10 cellular contexts compared by ENCODE assay signal in the genomic region with DNA sequence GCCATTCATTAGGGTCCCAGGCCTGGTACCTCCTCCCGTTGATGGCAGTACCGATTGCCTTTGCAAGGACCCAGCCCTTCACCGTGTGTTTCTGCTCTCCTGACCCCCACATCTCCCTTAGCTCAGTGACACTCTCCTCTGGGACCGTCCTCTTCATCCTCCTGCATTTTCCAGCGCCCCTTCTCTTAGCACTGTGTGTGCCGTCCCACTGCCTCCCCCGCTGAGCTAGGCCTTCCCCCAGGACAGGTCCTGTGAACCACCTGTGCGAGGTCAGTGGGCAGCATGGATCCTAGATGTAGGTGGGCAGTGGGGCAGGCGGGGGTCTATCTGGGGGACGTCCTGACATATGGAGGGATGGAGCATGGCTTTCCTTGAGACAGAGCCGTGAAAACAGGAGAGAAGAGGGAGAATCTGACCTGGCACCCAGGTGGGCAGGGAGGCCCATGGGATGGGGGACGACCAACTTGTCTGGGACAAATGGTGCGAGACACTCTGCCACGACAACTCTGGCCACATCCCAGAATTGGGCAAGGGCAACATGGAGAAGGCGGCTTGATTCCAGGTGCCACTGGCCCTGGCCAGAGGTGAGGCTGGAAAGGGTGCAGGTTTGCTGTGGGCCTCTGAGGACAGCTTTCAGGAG.
A peak's percentile ranks its signal among the peaks of the same experiment; 100 is the strongest.
DNase-seq lines count a peak whose midpoint lies in the region; ATAC-seq, FAIRE-seq and TF ChIP-seq lines count a peak whose summit lies in the region.
"Had no signal": no experiment of that assay in that cellular context is flagged by ENCODE, and none has a peak within 500 bp of the region (broad histone marks: within the 10 kb centered on the region; RNA-seq: fewer than 3 reads in every experiment).

No MANE protein-coding gene starts in this region.

- H3K9ac ChIP-seq in HCT116 (ENCODE audit: low read length) = peak overlapping the region; percentile 71; the same call in 1 of the 2 replicates
- H3K9ac ChIP-seq in HepG2 (ENCODE audit: insufficient read depth, low read depth, low read length) = peak overlapping the region; percentile 62
- H3K9ac ChIP-seq in smooth muscle cell (ENCODE audit: low read depth) = peak overlapping the region; percentile 42

- RAD21 ChIA-PET in HCT116 (lab: Charles Lee; ENCODE audit: low non-redundant PET in 1 of 2, low total read pairs in 2 of 2, uncharacterized antibody in 2 of 2, unreplicated experiment in 2 of 2) = no interaction called here

- no peak for ATAC-seq in HCT116
- no peak for ATAC-seq in HepG2
- no peak for ATAC-seq in CD4-positive, alpha-beta T cell (ENCODE audit: poor library complexity)

- CTCF ChIA-PET in HCT116 (lab: Charles Lee) = no interaction called here
- CTCF ChIA-PET in HepG2 (lab: Yijun Ruan, JAX; ENCODE audit: low intra/inter-chr PET ratio, low total read pairs) = interaction anchor here (1.6 kb wide), 1 partner anchor 121 kb away, joined by 8 read pairs; no protein-coding TSS in a partner anchor
- CTCF ChIA-PET in GM10248 (lab: Yijun Ruan, JAX) = no interaction called here
- CTCF ChIA-PET in CD4-positive, alpha-beta T cell (lab: Charles Lee) = no interaction called here

- H4K20me1 ChIP-seq in HCT116 (ENCODE audit: insufficient read depth) (no peaks in the 10 kb centered on the region), HepG2 (ENCODE audit: insufficient read depth, low read length) (no peaks in the 10 kb centered on the region), smooth muscle cell (ENCODE audit: low read depth) (no peaks in the 10 kb centered on the region)

- H2AFZ ChIP-seq in HCT116 (ENCODE audit: low read depth, low read length, poor library complexity, severe bottlenecking) (peak overlapping the region; percentile 81), HepG2 (ENCODE audit: low read length) (no peak overlapping the region), smooth muscle cell (ENCODE audit: low read depth) (no peak overlapping the region)

- H3K27ac Mint-ChIP-seq in chondrocyte (ENCODE audit: unreplicated experiment) = peak overlapping the region; percentile 93
- no peak overlapping the region for H3K27ac Mint-ChIP-seq in CD4-positive, alpha-beta T cell

- FAIRE-seq in HepG2 (lab: Jason Lieb, UNC) = no peak

- POLR2A ChIA-PET in HCT116 (lab: Charles Lee) (interaction anchor here (1.1 kb wide), 1 partner anchor 13 kb away, joined by 3 read pairs; no protein-coding TSS in a partner anchor), HepG2 (lab: Yijun Ruan, JAX) (interaction anchor here (1.0 to 1.2 kb wide), 2 partner anchors 88 to 89 kb away, joined by 3 to 4 read pairs; partner anchors contain the start of gene KLF15), GM10248 (lab: Yijun Ruan, JAX) (no interaction called here)
- POLR2A ChIA-PET in CD4-positive, alpha-beta T cell (lab: Charles Lee) = no interaction called here

- TF ChIP-seq EP300 in HepG2 (IDR thresholded peaks at IDR 0.05; ENCODE audit: low read depth in 2 of 2, low read length in 2 of 2) (no peak), HepG2 (CRISPR knock-in tag; IDR thresholded peaks at IDR 0.05; ENCODE audit: borderline replicate concordance) (no peak)

- DNase-seq in HCT116 (ENCODE audit: low read depth, low spot score) = no peak
- no peak for DNase-seq in chondrocyte (ENCODE audit: low spot score)
- no peak for DNase-seq in HepG2 (ENCODE audit: low spot score)
- DNase-seq in smooth muscle cell (lab: John Stamatoyannopoulos, UW; ENCODE audit: unreplicated experiment) = no peak
- no peak for DNase-seq in GM10248 (ENCODE audit: extremely low spot score)
- no peak for DNase-seq in HK-2 (ENCODE audit: unreplicated experiment)
- DNase-seq in NCI-H2081 treated with DMSO at 0.1 percent for 48 hours (lab: John Stamatoyannopoulos, UW) = no peak
- DNase-seq in CD4-positive, alpha-beta T cell = no peak
- DNase-seq: DMS 273 treated with DMSO at 0.1 percent for 48 hours; effector CD4-positive, alpha-beta T cell had no signal

- no peaks in the 10 kb centered on the region for H3K27me3 ChIP-seq in HCT116 (ENCODE audit: insufficient read depth, low read length)
- H3K27me3 ChIP-seq in HepG2 (ENCODE audit: control insufficient read depth in 1 of 2, insufficient read depth in 2 of 2, low read length in 2 of 2) = peaks cover 0 to 2% of the 10 kb centered on the region in 2 experiments; a peak in 1 of 5 replicates
- no peaks in the 10 kb centered on the region for H3K27me3 ChIP-seq in smooth muscle cell (ENCODE audit: low read depth)
- peaks cover 29% of the 10 kb centered on the region for H3K27me3 ChIP-seq in CD4-positive, alpha-beta T cell (ENCODE audit: control insufficient read depth, insufficient read depth, low read length)

- H3K9me3 Mint-ChIP-seq in chondrocyte (ENCODE audit: low read depth) = no peaks in the 10 kb centered on the region
- no peaks in the 10 kb centered on the region for H3K9me3 Mint-ChIP-seq in CD4-positive, alpha-beta T cell

- peak overlapping the region; percentile 44 to 63; a peak in 3 of 4 replicates for H3K4me3 ChIP-seq in HCT116 (replicated peaks in 1 of 2; ENCODE audit: low read depth in 1 of 2, low read length in 2 of 2)
- peak overlapping the region in 2 of 3 experiments; percentile 57 to 67; a peak in 4 of 6 replicates for H3K4me3 ChIP-seq in HepG2 (replicated peaks in 1 of 3; ENCODE audit: insufficient read depth in 1 of 3, low read depth in 2 of 3, low read length in 3 of 3)
- peak overlapping the region; percentile 52 for H3K4me3 ChIP-seq in smooth muscle cell

- peaks cover 47% of the 10 kb centered on the region for H3K4me1 Mint-ChIP-seq in chondrocyte (ENCODE audit: low read depth)
- no peaks in the 10 kb centered on the region for H3K4me1 Mint-ChIP-seq in CD4-positive, alpha-beta T cell (ENCODE audit: low read depth)

- H3K79me2 ChIP-seq in HCT116 (ENCODE audit: insufficient read depth, low read length) (no peaks in the 10 kb centered on the region), HepG2 (ENCODE audit: insufficient read depth, low read length) (no peaks in the 10 kb centered on the region), smooth muscle cell (ENCODE audit: low read depth) (no peaks in the 10 kb centered on the region)

- H3K27ac ChIP-seq in HCT116 (ENCODE audit: low read depth, low read length) (no peak overlapping the region), HepG2 (ENCODE audit: extremely low read length, insufficient read depth, low read length) (peak overlapping the region; percentile 78), smooth muscle cell (ENCODE audit: low read depth) (no peak overlapping the region)
- no peak overlapping the region for H3K27ac ChIP-seq in CD4-positive, alpha-beta T cell (ENCODE audit: low read depth, low read length)

- no peak for TF ChIP-seq RAD21 in HCT116 (IDR thresholded peaks at IDR 0.05; ENCODE audit: low read depth)
- no peak for TF ChIP-seq RAD21 in HepG2 (CRISPR knock-in tag; IDR thresholded peaks at IDR 0.05)

- H3K36me3 ChIP-seq in HCT116 (ENCODE audit: control insufficient read depth in 1 of 2, insufficient read depth in 2 of 2, low read length in 2 of 2) (no peaks in the 10 kb centered on the region), HepG2 (replicated peaks in 1 of 2; ENCODE audit: control insufficient read depth in 1 of 2, insufficient read depth in 2 of 2, low read length in 2 of 2) (no peaks in the 10 kb centered on the region), smooth muscle cell (ENCODE audit: low read depth) (no peaks in the 10 kb centered on the region)

- TF ChIP-seq POLR2A in HCT116 (IDR thresholded peaks at IDR 0.05; ENCODE audit: borderline replicate concordance, extremely low read depth, insufficient read depth, insufficient read length) (no peak), HepG2 (IDR thresholded peaks at IDR 0.05; ENCODE audit: insufficient read depth in 1 of 2, low read depth in 2 of 2, low read length in 2 of 2) (no peak)

- intact Hi-C loops in HCT116 (cut with micrococcal nuclease) (loop anchor here (2.0 kb wide), 1 partner anchor 89 kb away; the partner anchor contains the start of gene KLF15), HepG2 (cut with micrococcal nuclease; ENCODE audit: unreplicated experiment) (loop anchor here (2.0 to 5.0 kb wide), 2 partner anchors 74 to 89 kb away; partner anchors contain the start of gene KLF15)
- intact Hi-C loops in CD4-positive, alpha-beta T cell (cut with DNase I, micrococcal nuclease) = no loop called here

- peaks cover 7% of the 10 kb centered on the region for H3F3A ChIP-seq in smooth muscle cell (ENCODE audit: low read depth)

- BruUV-seq in HCT116 (replicated peaks; lab: Mats Ljungman, UMichigan) (no TSS peak), HepG2 (replicated peaks; lab: Mats Ljungman, UMichigan) (no TSS peak)

- whole genome bisulfite sequencing in HepG2 (ENCODE audit: low lambda C conversion rate) = 56% methylated on average over 14 of the region's 15 CpGs
- 76% methylated on average over 13 of the region's 15 CpGs for WGBS in smooth muscle cell (ENCODE audit: low lambda C conversion rate)

- H3K4me1 ChIP-seq in HCT116 (ENCODE audit: control insufficient read depth in 1 of 2, insufficient read depth in 2 of 2, low read length in 2 of 2) = peaks cover 7 to 33% of the 10 kb centered on the region in 2 experiments
- H3K4me1 ChIP-seq in HepG2 (ENCODE audit: insufficient read depth, low read length) = peaks cover 52% of the 10 kb centered on the region
- H3K4me1 ChIP-seq in smooth muscle cell (ENCODE audit: low read depth) = no peaks in the 10 kb centered on the region

- H3K9me2 ChIP-seq in HCT116 (ENCODE audit: insufficient read depth) = no peaks in the 10 kb centered on the region

- peak overlapping the region; percentile 74 for H3K4me3 Mint-ChIP-seq in chondrocyte (ENCODE audit: unreplicated experiment)
- H3K4me3 Mint-ChIP-seq in CD4-positive, alpha-beta T cell = no peak overlapping the region

- no peaks in the 10 kb centered on the region for H3K36me3 Mint-ChIP-seq in chondrocyte (ENCODE audit: low read depth)
- no peaks in the 10 kb centered on the region for H3K36me3 Mint-ChIP-seq in CD4-positive, alpha-beta T cell (ENCODE audit: low read depth)

- H3K27me3 Mint-ChIP-seq in chondrocyte (ENCODE audit: low read depth) = no peaks in the 10 kb centered on the region
- peaks cover 47% of the 10 kb centered on the region for H3K27me3 Mint-ChIP-seq in CD4-positive, alpha-beta T cell

- in situ Hi-C loops in HepG2 (cut with HindIII; ENCODE audit: extremely low pct_ligation_motif_present, low pct_unique_long_range_greater_than_20kb) = loop anchor here (5.0 kb wide), 1 partner anchor 89 kb away; the partner anchor contains the start of gene KLF15

- peak overlapping the region; percentile 95 for H3K4me2 ChIP-seq in HCT116 (ENCODE audit: low read length)
- peak overlapping the region; percentile 76 for H3K4me2 ChIP-seq in HepG2 (ENCODE audit: low read depth, low read length)
- peak overlapping the region; percentile 84 for H3K4me2 ChIP-seq in smooth muscle cell

- no peak for TF ChIP-seq CTCF in HCT116 (IDR thresholded peaks at IDR 0.05 in 2 of 3, conservative IDR thresholded peaks at IDR 0.05 in 1 of 3; ENCODE audit: borderline replicate concordance in 1 of 3, insufficient read depth in 1 of 3, low read depth in 2 of 3, low read length in 2 of 3)
- TF ChIP-seq CTCF in chondrocyte (IDR thresholded peaks at IDR 0.05) = no peak
- no peak for TF ChIP-seq CTCF in HepG2 (CRISPR knock-in tag; IDR thresholded peaks at IDR 0.05)
- no peak for TF ChIP-seq CTCF in smooth muscle cell (IDR thresholded peaks at IDR 0.05; ENCODE audit: borderline replicate concordance, insufficient read depth, poor library complexity, severe bottlenecking)
- no peak for TF ChIP-seq CTCF in GM10248 (IDR thresholded peaks at IDR 0.05; ENCODE audit: control extremely low read depth, extremely low read depth, low read depth, missing control alignments)
- no peak for TF ChIP-seq CTCF in CD4-positive, alpha-beta T cell (IDR thresholded peaks at IDR 0.05)

- H3K9me3 ChIP-seq in HCT116 (ENCODE audit: control insufficient read depth in 1 of 2, insufficient read depth in 1 of 2, low read depth in 1 of 2, low read length in 2 of 2) (no peaks in the 10 kb centered on the region), HepG2 (ENCODE audit: low read length) (no peaks in the 10 kb centered on the region), smooth muscle cell (replicated peaks; ENCODE audit: low read depth) (no peaks in the 10 kb centered on the region)
- no peaks in the 10 kb centered on the region for H3K9me3 ChIP-seq in CD4-positive, alpha-beta T cell (ENCODE audit: control insufficient read depth, low read length)

Comparison
In these comparisons a context has a peak if more than half of its experiments do, and no peak if none do; other contexts are left out.
1. POLR2A ChIA-PET loops: an anchor here in HCT116 (1.1 kb wide) and HepG2 (1.0 to 1.2 kb wide); none called in GM10248 and CD4-positive, alpha-beta T cell.
2. intact Hi-C loops: an anchor here in HCT116 (2.0 kb wide) and HepG2 (2.0 to 5.0 kb wide); none called in CD4-positive, alpha-beta T cell.